Comparison of ENCODE assay signal across 26 cellular contexts in the genomic region with DNA sequence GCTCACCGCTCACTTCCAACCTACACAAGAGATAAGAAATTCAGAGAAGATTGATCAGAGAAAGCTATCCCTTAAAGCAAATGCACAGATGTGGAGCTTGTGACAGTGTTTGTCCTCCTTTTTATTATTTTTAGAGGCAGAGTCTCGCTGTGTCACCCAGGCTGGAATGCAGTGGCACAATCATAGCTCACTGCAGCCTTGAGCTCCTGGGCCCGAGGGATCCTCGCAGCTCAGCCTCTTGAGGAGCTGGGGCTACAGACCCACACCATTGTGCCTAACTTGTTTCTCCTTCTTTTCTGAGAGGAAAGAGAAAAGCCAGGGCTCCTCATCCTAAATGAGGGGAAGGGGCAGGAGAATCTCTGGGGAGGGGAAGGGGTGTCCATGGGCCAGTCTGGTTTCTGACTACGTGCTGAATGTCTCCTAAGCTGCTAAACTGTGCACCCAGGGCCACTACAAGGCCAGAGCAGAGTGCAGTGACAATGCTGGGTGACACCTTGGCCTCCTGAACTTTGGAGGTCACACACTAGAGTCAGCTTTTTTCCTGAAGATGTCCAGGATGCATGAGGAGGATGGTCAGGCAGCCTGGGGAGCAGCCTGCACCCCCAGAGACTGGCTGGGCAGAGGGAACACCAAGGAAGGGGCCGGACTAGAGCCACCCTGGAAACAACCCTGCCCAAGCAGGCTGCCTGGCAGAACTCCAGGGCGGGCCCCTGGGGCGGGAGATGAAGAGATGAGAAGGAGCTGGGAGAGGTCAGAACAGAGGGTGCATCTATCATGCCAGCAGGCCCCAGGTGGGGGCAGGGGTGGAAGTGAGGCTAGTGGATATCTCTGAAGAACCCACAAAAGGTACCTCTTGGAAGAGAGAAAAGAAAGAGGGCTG. TPM values are rescaled to one million over a fixed set of nuclear protein-coding genes. Genes with fewer than 3 reads are reported as not detected.
"Had no signal": no experiment of that assay in that cellular context is flagged by ENCODE, and none has a peak within 500 bp of the region (broad histone marks: within the 10 kb centered on the region; RNA-seq: fewer than 3 reads in every experiment).

No MANE protein-coding gene starts in this region.

- H3K36me3 Mint-ChIP-seq: stimulated activated memory B cell treated with anti-CD40 and anti-IgM and Interleukin-4, amounts not matched to agents 10 μg/mL and 1 μg/mL and 100 μg/mL, for 72 hours had no signal

- H3K36me3 ChIP-seq: stomach, suprapubic skin, upper lobe of left lung had no signal

- H3K4me3 ChIP-seq: smooth muscle cell, stomach, suprapubic skin, upper lobe of left lung had no signal

- H3K4me1 ChIP-seq: suprapubic skin had no signal

- H3K27me3 Mint-ChIP-seq: dendritic cell treated with granulocyte-macrophage colony-stimulating factor and Interleukin-4, amounts not matched to agents 40 ng/mL and 50 ng/mL, for 4 days had no signal

- H3K4me3 Mint-ChIP-seq: activated B cell treated with CpG ODN at 0.5 μM for 24 hours; activated CD4-positive, alpha-beta T cell treated with anti-CD3 and anti-CD28 coated beads for 36 hours; activated naive CD8-positive, alpha-beta T cell treated with anti-CD3 and anti-CD28 coated beads for 36 hours; dendritic cell treated with granulocyte-macrophage colony-stimulating factor and Interleukin-4, amounts not matched to agents 40 ng/mL and 50 ng/mL, for 4 days; naive thymus-derived CD4-positive, alpha-beta T cell; neural crest cell; stimulated activated memory B cell treated with anti-CD40 and anti-IgM and Interleukin-4, amounts not matched to agents 10 μg/mL and 1 μg/mL and 100 μg/mL, for 72 hours; T-helper 17 cell had no signal

- ATAC-seq: activated CD4-positive, alpha-beta T cell treated with anti-CD3 and anti-CD28 coated beads for 36 hours; esophagus mucosa; naive thymus-derived CD4-positive, alpha-beta T cell; sciatic nerve; stimulated activated memory B cell treated with anti-CD40 and anti-IgM and Interleukin-4, amounts not matched to agents 10 μg/mL and 1 μg/mL and 100 μg/mL, for 72 hours; T-helper 17 cell had no signal

- H3K27ac ChIP-seq: suprapubic skin, upper lobe of left lung had no signal

- H3K27ac Mint-ChIP-seq: activated B cell treated with CpG ODN at 0.5 μM for 24 hours; activated CD4-positive, alpha-beta T cell treated with anti-CD3 and anti-CD28 coated beads for 36 hours; activated naive CD8-positive, alpha-beta T cell treated with anti-CD3 and anti-CD28 coated beads for 36 hours; dendritic cell treated with granulocyte-macrophage colony-stimulating factor and Interleukin-4, amounts not matched to agents 40 ng/mL and 50 ng/mL, for 4 days; naive thymus-derived CD4-positive, alpha-beta T cell; stimulated activated memory B cell treated with anti-CD40 and anti-IgM and Interleukin-4, amounts not matched to agents 10 μg/mL and 1 μg/mL and 100 μg/mL, for 72 hours; T-helper 17 cell had no signal

- H3K27me3 ChIP-seq: stomach, upper lobe of left lung had no signal

- H3K4me1 Mint-ChIP-seq: activated B cell treated with CpG ODN at 0.5 μM for 24 hours; activated CD4-positive, alpha-beta T cell treated with anti-CD3 and anti-CD28 coated beads for 36 hours; activated naive CD8-positive, alpha-beta T cell treated with anti-CD3 and anti-CD28 coated beads for 36 hours; naive thymus-derived CD4-positive, alpha-beta T cell; neural crest cell; stimulated activated memory B cell treated with anti-CD40 and anti-IgM and Interleukin-4, amounts not matched to agents 10 μg/mL and 1 μg/mL and 100 μg/mL, for 72 hours; T-helper 17 cell had no signal

- H3K9me3 ChIP-seq: suprapubic skin had no signal

- DNase-seq: activated B cell treated with CpG ODN at 0.5 μM for 24 hours; activated CD4-positive, alpha-beta T cell treated with anti-CD3 and anti-CD28 coated beads for 36 hours; activated CD4-positive, alpha-beta T cell treated with anti-CD3 and anti-CD28 coated beads, Interleukin-2, amount 50 U/mL, for 4 hours; activated CD8-positive, alpha-beta memory T cell treated with anti-CD3 and anti-CD28 coated beads for 24 hours; activated naive CD4-positive, alpha-beta T cell treated with Interleukin-2 at 50 U/mL for 16 hours; activated naive CD8-positive, alpha-beta T cell treated with anti-CD3 and anti-CD28 coated beads for 36 hours; activated T-cell treated with anti-CD3 and anti-CD28 coated beads, Interleukin-2, amount 50 U/mL, for 48 hours; amniotic stem cell; effector CD8-positive, alpha-beta T cell; foreskin melanocyte; hypothalamus; mesendoderm; naive thymus-derived CD4-positive, alpha-beta T cell; posterior cingulate gyrus; stimulated activated CD4-positive, alpha-beta T cell treated with anti-CD3 and anti-CD28 coated beads, Interleukin-15, amount 100 ng/mL, for 24 hours; stomach; SW 1271; T-helper 17 cell had no signal

RNA-seq across cellular contexts. Expression of a gene that starts 55.5 kb away (rescaled TPM):
- total RNA-seq: activated B cell treated with CpG ODN at 0.5 μM for 24 hours, T-helper 17 cell had no signal
- polyA plus RNA-seq: naive thymus-derived CD4-positive, alpha-beta T cell had no signal
